9 cellular contexts compared by ENCODE assay signal in the genomic region with DNA sequence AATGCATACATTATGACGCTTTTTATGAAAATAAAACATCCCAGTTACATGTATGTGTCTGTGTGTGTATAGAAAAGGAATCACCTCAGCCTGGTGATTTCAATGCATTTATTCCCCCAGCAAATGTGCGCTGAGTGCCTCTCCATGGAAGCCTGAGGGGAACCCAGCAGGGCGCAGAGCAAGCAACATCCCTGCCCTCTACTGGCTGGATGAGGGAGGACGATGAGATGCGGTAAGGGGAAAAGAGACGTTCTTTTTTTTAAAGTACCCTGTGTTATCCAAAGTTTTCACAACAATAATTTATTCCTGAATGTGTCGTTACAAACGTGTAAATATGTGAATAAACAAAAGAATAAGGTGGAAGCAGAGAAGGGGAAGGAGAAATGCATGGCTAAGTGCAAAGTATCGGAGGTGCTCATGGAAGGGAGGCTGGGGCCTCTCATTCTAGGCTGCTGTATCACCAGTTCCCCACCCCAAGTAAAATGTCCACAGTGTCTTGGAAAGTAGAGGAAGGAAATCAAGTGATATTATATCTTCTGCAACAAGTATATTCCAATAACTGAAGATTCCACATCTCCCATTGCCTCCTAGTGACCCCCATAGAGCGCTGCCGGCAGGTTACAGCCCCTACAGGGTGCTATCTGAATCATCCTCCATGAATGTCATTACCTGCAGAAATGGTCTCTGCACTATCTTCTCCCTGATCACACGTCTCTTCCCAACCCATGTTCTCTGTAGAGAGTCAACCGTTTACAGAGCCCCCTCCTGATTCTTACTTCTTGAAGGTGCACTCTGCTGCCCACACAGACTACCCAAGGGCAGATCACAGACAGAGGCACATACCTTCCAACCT. TPM values are rescaled to one million over a fixed set of nuclear protein-coding genes. Genes with fewer than 3 reads are reported as not detected.
DNase-seq lines count a peak whose midpoint lies in the region; ATAC-seq and TF ChIP-seq lines count a peak whose summit lies in the region.
"Had no signal": no experiment of that assay in that cellular context is flagged by ENCODE, and none has a peak within 500 bp of the region (broad histone marks: within the 10 kb centered on the region; RNA-seq: fewer than 3 reads in every experiment).

No MANE protein-coding gene starts in this region.

- H3K27ac ChIP-seq in DND-41 (ENCODE audit: low read length) (no peak overlapping the region), tibial artery (no peak overlapping the region)

- H3K36me3 ChIP-seq in DND-41 (ENCODE audit: insufficient read depth, low read length), result no peaks in the 10 kb centered on the region
- no peaks in the 10 kb centered on the region for H3K36me3 ChIP-seq in kidney epithelial cell (ENCODE audit: control insufficient read depth, insufficient read depth, low read length)
- H3K36me3 ChIP-seq in tibial artery, result no peaks in the 10 kb centered on the region

- peak; percentile 80 for TF ChIP-seq CTCF in DND-41 (IDR thresholded peaks at IDR 0.05; ENCODE audit: borderline replicate concordance, extremely low read depth, low read length, poor library complexity, severe bottlenecking)
- TF ChIP-seq CTCF in LNCaP clone FGC (IDR thresholded peaks at IDR 0.05; ENCODE audit: control insufficient read depth, extremely low read depth, insufficient read depth), result 0 out of 2 replicates have a peak, but pooled peaks have one; percentile 35
- TF ChIP-seq CTCF in kidney epithelial cell (IDR thresholded peaks at IDR 0.05; ENCODE audit: insufficient read depth, low read length, poor library complexity, severe bottlenecking), result peak; percentile 90
- peak in 1 of 2 experiments; percentile 37 for TF ChIP-seq CTCF in tibial artery (IDR thresholded peaks at IDR 0.05)

- no peak overlapping the region for H2AFZ ChIP-seq in DND-41 (ENCODE audit: low read depth, low read length)

- no peaks in the 10 kb centered on the region for H3K9me3 ChIP-seq in DND-41 (ENCODE audit: insufficient read depth, low read length, severe bottlenecking)
- peaks cover 0 to 2% (median 0%) of the 10 kb centered on the region in 3 donors for H3K9me3 ChIP-seq in tibial artery

- H3K27me3 ChIP-seq in DND-41 (ENCODE audit: insufficient read depth, low read length, poor library complexity), result peaks cover 5% of the 10 kb centered on the region
- H3K27me3 ChIP-seq in kidney epithelial cell (ENCODE audit: control insufficient read depth, insufficient read depth, low read length), result no peaks in the 10 kb centered on the region
- peaks cover 0 to 3% of the 10 kb centered on the region in 2 donors for H3K27me3 ChIP-seq in tibial artery

- H3K4me2 ChIP-seq in DND-41 (ENCODE audit: insufficient read depth, low read length), result no peak overlapping the region

- ATAC-seq in DND-41 (ENCODE audit: insufficient read depth, low read depth) (peak; percentile 79; the same call in 2 of the 3 replicates), GM19463 (IDR thresholded peaks at IDR 0.05; ENCODE audit: unreplicated experiment) (peak; percentile 86)

- H3K9ac ChIP-seq in DND-41 (ENCODE audit: low read depth, low read length), result no peak overlapping the region

- intact Hi-C loops in tibial artery (cut with DNase I; ENCODE audit: low total_unique reads), result no loop called here

- H3K4me3 ChIP-seq in DND-41 (ENCODE audit: low read depth in 1 of 2, low read length in 2 of 2) (no peak overlapping the region), LNCaP clone FGC (ENCODE audit: low read depth, low read length) (no peak overlapping the region), kidney epithelial cell (ENCODE audit: low read depth, low read length) (no peak overlapping the region), tibial artery (no peak overlapping the region)

- H3K4me1 ChIP-seq in DND-41 (ENCODE audit: insufficient read depth, low read length) (no peaks in the 10 kb centered on the region), tibial artery (no peaks in the 10 kb centered on the region)

- peak; percentile 34 for DNase-seq in DND-41
- no peak for DNase-seq in LNCaP clone FGC (ENCODE audit: low read depth)
- DNase-seq in astrocyte of the hippocampus (ENCODE audit: low read depth, low spot score), result peak; percentile 56
- no peak for DNase-seq in kidney epithelial cell (ENCODE audit: low read depth)
- DNase-seq in cortex of kidney (lab: John Stamatoyannopoulos, UW), result no peak
- no peak for DNase-seq in cerebellar nuclear complex (lab: John Stamatoyannopoulos, UW)
- no peak for DNase-seq in tibial artery
- DNase-seq: naive thymus-derived CD8-positive, alpha-beta T cell had no signal

- H4K20me1 ChIP-seq in DND-41 (ENCODE audit: insufficient read depth, low read length), result no peaks in the 10 kb centered on the region

- H3K79me2 ChIP-seq in DND-41 (ENCODE audit: insufficient read depth, low read length), result no peaks in the 10 kb centered on the region

RNA-seq across cellular contexts. Expression of a gene that starts 13.0 kb away (rescaled TPM):
- total RNA-seq in kidney epithelial cell, result 32.1 and 35.2 TPM in 2 replicates
- total RNA-seq: naive thymus-derived CD8-positive, alpha-beta T cell had no signal

Comparison
In these comparisons a context has a peak if more than half of its experiments do, and no peak if none do; other contexts are left out.
1. DNase-seq: peak in DND-41 (single experiment) and astrocyte of the hippocampus (single experiment); none in LNCaP clone FGC (single experiment), kidney epithelial cell (single experiment), cortex of kidney (single experiment), cerebellar nuclear complex (0 of 2) and tibial artery (0 of 2).